Comparison of ENCODE assay signal across 32 cellular contexts in the genomic region with DNA sequence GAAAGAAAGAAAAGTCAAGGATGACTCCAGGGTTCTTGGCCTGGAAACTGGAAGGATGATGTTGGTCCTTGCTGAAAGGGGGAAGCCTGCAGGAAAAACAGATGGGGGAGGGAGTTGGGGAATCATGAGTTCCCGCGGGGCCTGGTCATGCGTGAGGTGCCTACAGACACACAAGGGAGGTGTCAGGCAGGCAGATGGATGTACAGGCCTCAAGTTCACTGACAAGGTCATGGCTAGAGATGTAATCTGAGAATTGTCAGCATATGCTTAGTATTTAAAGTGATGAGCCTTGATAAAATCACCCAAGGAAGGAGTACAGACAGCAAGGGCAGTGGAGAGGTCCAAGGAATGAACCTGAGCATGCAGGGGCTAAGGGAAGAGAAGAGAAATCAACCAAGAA. TPM values are rescaled to one million over a fixed set of nuclear protein-coding genes. Genes with fewer than 3 reads are reported as not detected.
DNase-seq lines count a peak whose midpoint lies in the region; ATAC-seq and TF ChIP-seq lines count a peak whose summit lies in the region.
"Had no signal": no experiment of that assay in that cellular context is flagged by ENCODE, and none has a peak within 500 bp of the region (broad histone marks: within the 10 kb centered on the region; RNA-seq: fewer than 3 reads in every experiment).

No MANE protein-coding gene starts in this region.

- H4K5ac ChIP-seq in mesendoderm (ENCODE audit: low read length), result no peak overlapping the region

- H2AK5ac ChIP-seq in mesendoderm (ENCODE audit: low read length), result peak overlapping the region; percentile 94

- H4K8ac ChIP-seq in mesendoderm (ENCODE audit: low read depth, low read length), result no peak overlapping the region

- H2BK120ac ChIP-seq in mesendoderm (ENCODE audit: low read depth, low read length), result no peak overlapping the region

- H3K79me1 ChIP-seq in mesendoderm (ENCODE audit: low read length), result peaks cover 25% of the 10 kb centered on the region

- H2BK5ac ChIP-seq in mesendoderm (ENCODE audit: low read length), result peak overlapping the region; percentile 96

- H3K4me3 Mint-ChIP-seq in WTC11, result no peak overlapping the region
- H3K4me3 Mint-ChIP-seq: activated CD4-positive, alpha-beta memory T cell treated with anti-CD3 and anti-CD28 coated beads, Interleukin-2, amount 10 ng/mL, durations not matched to agents 7 days and 5 days; activated naive CD8-positive, alpha-beta T cell treated with anti-CD3 and anti-CD28 coated beads for 36 hours; CD4-positive, CD25-positive, alpha-beta regulatory T cell; dendritic cell treated with granulocyte-macrophage colony-stimulating factor and Interleukin-4, amounts not matched to agents 40 ng/mL and 50 ng/mL, for 4 days had no signal

- H3K23ac ChIP-seq in mesendoderm (ENCODE audit: low read length), result peak overlapping the region; percentile 11

- ATAC-seq in WTC11, result no peak
- no peak for ATAC-seq in HG03469 (IDR thresholded peaks at IDR 0.05; ENCODE audit: unreplicated experiment)
- no peak for ATAC-seq in GM19455 (IDR thresholded peaks at IDR 0.05; ENCODE audit: unreplicated experiment)
- ATAC-seq: gastroesophageal sphincter, GM12878, left lobe of liver, Panc1 had no signal

- no peaks in the 10 kb centered on the region for H3K36me3 ChIP-seq in mesendoderm (ENCODE audit: control insufficient read depth, insufficient read depth, low read length)
- H3K36me3 ChIP-seq: ascending aorta, gastroesophageal sphincter, SJSA1 had no signal

- WGBS in mesendoderm (ENCODE audit: extremely low coverage, insufficient coverage, low lambda C conversion rate), result no CpG with 5 or more reads among the region's 3 CpGs

- H3K79me2 ChIP-seq in mesendoderm (ENCODE audit: control insufficient read depth, insufficient read depth, low read length), result peaks cover 65% of the 10 kb centered on the region

- POLR2A ChIA-PET in AG04450 (lab: Yijun Ruan, JAX) (no interaction called here), WTC11 (lab: Charles Lee) (no interaction called here)

- H3K9me3 ChIP-seq in AG04450 (ENCODE audit: control insufficient read depth, insufficient read depth, low read length), result no peaks in the 10 kb centered on the region
- H3K9me3 ChIP-seq: ascending aorta, gastroesophageal sphincter, SJSA1 had no signal

- H3K18ac ChIP-seq in mesendoderm (ENCODE audit: low read length), result peak overlapping the region; percentile 1

- no peak overlapping the region for H3K9ac ChIP-seq in mesendoderm (ENCODE audit: low read length)
- H3K9ac ChIP-seq: GM23248, KMS-11 had no signal

- no peaks in the 10 kb centered on the region for H3K27me3 ChIP-seq in AG04450 (ENCODE audit: control insufficient read depth, insufficient read depth, low read length)
- H3K27me3 ChIP-seq in mesendoderm (ENCODE audit: insufficient read depth, low read length, poor library complexity), result no peaks in the 10 kb centered on the region
- H3K27me3 ChIP-seq: ascending aorta, gastroesophageal sphincter, hepatocyte, SJSA1 had no signal

- H3K4me3 ChIP-seq in AG04450 (ENCODE audit: low read depth, low read length) (no peak overlapping the region), mesendoderm (ENCODE audit: low read length) (no peak overlapping the region)
- H3K4me3 ChIP-seq: ascending aorta, gastroesophageal sphincter, GM12878, GM23248, hepatocyte, SJSA1 had no signal

- no peak overlapping the region for H3K4me2 ChIP-seq in mesendoderm (ENCODE audit: low read length)
- H3K4me2 ChIP-seq: hepatocyte, KMS-11 had no signal

- H3K27ac Mint-ChIP-seq in WTC11, result peak overlapping the region; percentile 95
- H3K27ac Mint-ChIP-seq: activated CD4-positive, alpha-beta memory T cell treated with anti-CD3 and anti-CD28 coated beads, Interleukin-2, amount 10 ng/mL, durations not matched to agents 7 days and 5 days; activated naive CD8-positive, alpha-beta T cell treated with anti-CD3 and anti-CD28 coated beads for 36 hours; activated T-helper 2 cell treated with anti-CD3 and anti-CD28 coated beads, Interferon-gamma antibody, Interleukin-2, Interleukin-4, amounts not matched to agents 10 μg/mL and 5 μg/mL and 100 μg/mL, durations not matched to agents 14 hours and 24 hours and 36 hours; CD4-positive, CD25-positive, alpha-beta regulatory T cell; dendritic cell treated with granulocyte-macrophage colony-stimulating factor and Interleukin-4, amounts not matched to agents 40 ng/mL and 50 ng/mL, for 4 days had no signal

- peaks cover 75% of the 10 kb centered on the region for H3K4me1 Mint-ChIP-seq in WTC11

- peaks cover 36% of the 10 kb centered on the region for H3K4me1 ChIP-seq in mesendoderm (ENCODE audit: control insufficient read depth, low read depth, low read length)

- CTCF ChIA-PET in AG04450 (lab: Charles Lee), result interaction anchor here (0.7 kb wide), 1 partner anchor 167 kb away, joined by 3 read pairs; no protein-coding TSS in a partner anchor
- CTCF ChIA-PET in WTC11 (lab: Charles Lee), result interaction anchor here (0.9 to 4.8 kb wide), 2 partner anchors 11 to 33 kb away, joined by 3 to 82 read pairs; no protein-coding TSS in a partner anchor

- no peaks in the 10 kb centered on the region for H3K27me3 Mint-ChIP-seq in WTC11 (ENCODE audit: low read depth)
- H3K27me3 Mint-ChIP-seq: activated CD4-positive, alpha-beta memory T cell treated with anti-CD3 and anti-CD28 coated beads, Interleukin-2, amount 10 ng/mL, durations not matched to agents 7 days and 5 days; activated naive CD8-positive, alpha-beta T cell treated with anti-CD3 and anti-CD28 coated beads for 36 hours had no signal

- H2BK15ac ChIP-seq in mesendoderm (replicated peaks; ENCODE audit: low read depth), result no peak overlapping the region

- H3K9me3 Mint-ChIP-seq in WTC11, result no peaks in the 10 kb centered on the region
- H3K9me3 Mint-ChIP-seq: activated CD4-positive, alpha-beta memory T cell treated with anti-CD3 and anti-CD28 coated beads, Interleukin-2, amount 10 ng/mL, durations not matched to agents 7 days and 5 days; activated naive CD8-positive, alpha-beta T cell treated with anti-CD3 and anti-CD28 coated beads for 36 hours; activated T-helper 2 cell treated with anti-CD3 and anti-CD28 coated beads, Interferon-gamma antibody, Interleukin-2, Interleukin-4, amounts not matched to agents 10 μg/mL and 5 μg/mL and 100 μg/mL, durations not matched to agents 14 hours and 24 hours and 36 hours; CD4-positive, CD25-positive, alpha-beta regulatory T cell; dendritic cell treated with granulocyte-macrophage colony-stimulating factor and Interleukin-4, amounts not matched to agents 40 ng/mL and 50 ng/mL, for 4 days had no signal

- no peak overlapping the region for H3K4ac ChIP-seq in mesendoderm (ENCODE audit: low read depth, low read length)

- DNase-seq in AG04450 (ENCODE audit: low read depth, low spot score) (no peak), NCI-H524 (lab: John Stamatoyannopoulos, UW) (peak; percentile 13 to 68), WTC11 (ENCODE audit: low spot score) (no peak), mesendoderm (no peak), HK-2 (ENCODE audit: unreplicated experiment) (no peak), DMS114 treated with DMSO at 0.1 percent for 48 hours (lab: John Stamatoyannopoulos, UW; ENCODE audit: unreplicated experiment) (no peak)
- DNase-seq: activated CD4-positive, alpha-beta memory T cell treated with anti-CD3 and anti-CD28 coated beads, Interleukin-2, amount 10 ng/mL, durations not matched to agents 7 days and 5 days; activated CD4-positive, CD25-positive, alpha-beta regulatory T cell treated with anti-CD3 and anti-CD28 coated beads, Interleukin-2, amount 50 U/mL, for 72 hours; activated naive CD8-positive, alpha-beta T cell treated with anti-CD3 and anti-CD28 coated beads for 36 hours; caudate nucleus; CD4-positive, CD25-positive, alpha-beta regulatory T cell; EL; GM23248; mesenchymal stem cell; NCI-H1436; NCI-H2107; nucleus accumbens; retina; small intestine; trophoblast cell had no signal

- TF ChIP-seq CTCF in AG04450 (IDR thresholded peaks at IDR 0.05; ENCODE audit: low read depth, low read length), result no peak
- TF ChIP-seq CTCF in WTC11 (IDR thresholded peaks at IDR 0.05), result no peak

- peak overlapping the region; percentile 75 for H3K56ac ChIP-seq in mesendoderm (ENCODE audit: low read length)

- H3K27ac ChIP-seq in AG04450 (ENCODE audit: low read depth, low read length) (peak overlapping the region; percentile 2), mesendoderm (ENCODE audit: low read depth, low read length) (peak overlapping the region; percentile 80)
- H3K27ac ChIP-seq: ascending aorta, GM23248, hepatocyte, KMS-11, SJSA1 had no signal

- H3K36me3 Mint-ChIP-seq in WTC11, result peaks cover 3% of the 10 kb centered on the region
- H3K36me3 Mint-ChIP-seq: activated naive CD8-positive, alpha-beta T cell treated with anti-CD3 and anti-CD28 coated beads for 36 hours; CD4-positive, CD25-positive, alpha-beta regulatory T cell had no signal

TF ChIP-seq in WTC11, 78 proteins besides CTCF, POLR2A, EP300 and RAD21 (continues in another document):
- TF ChIP-seq, protein P1, sequence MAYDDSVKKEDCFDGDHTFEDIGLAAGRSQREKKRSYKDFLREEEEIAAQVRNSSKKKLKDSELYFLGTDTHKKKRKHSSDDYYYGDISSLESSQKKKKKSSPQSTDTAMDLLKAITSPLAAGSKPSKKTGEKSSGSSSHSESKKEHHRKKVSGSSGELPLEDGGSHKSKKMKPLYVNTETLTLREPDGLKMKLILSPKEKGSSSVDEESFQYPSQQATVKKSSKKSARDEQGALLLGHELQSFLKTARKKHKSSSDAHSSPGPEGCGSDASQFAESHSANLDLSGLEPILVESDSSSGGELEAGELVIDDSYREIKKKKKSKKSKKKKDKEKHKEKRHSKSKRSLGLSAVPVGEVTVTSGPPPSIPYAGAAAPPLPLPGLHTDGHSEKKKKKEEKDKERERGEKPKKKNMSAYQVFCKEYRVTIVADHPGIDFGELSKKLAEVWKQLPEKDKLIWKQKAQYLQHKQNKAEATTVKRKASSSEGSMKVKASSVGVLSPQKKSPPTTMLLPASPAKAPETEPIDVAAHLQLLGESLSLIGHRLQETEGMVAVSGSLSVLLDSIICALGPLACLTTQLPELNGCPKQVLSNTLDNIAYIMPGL (CRISPR knock-in tag; IDR thresholded peaks at IDR 0.05), result no peak
- no peak for TF ChIP-seq FOXJ3 (CRISPR knock-in tag; IDR thresholded peaks at IDR 0.05; ENCODE audit: borderline replicate concordance)

RNA-seq across cellular contexts. Expression of a gene that starts 46.8 kb away (rescaled TPM):
- 16.3 and 21.9 TPM in 2 replicates for polyA plus RNA-seq in AG04450 (2011; rRNA removed)
- 37.3 and 43.2 TPM in 2 replicates for polyA minus RNA-seq in AG04450 (2011; rRNA and poly(A)+ RNA removed)
- 58.1 to 65.5 TPM (median 59.1 TPM) in 3 replicates for total RNA-seq in WTC11 (2021)
- polyA plus RNA-seq in mesendoderm (2013, experiment 1 of 2), result 58.5 TPM
- polyA plus RNA-seq in mesendoderm (2013, experiment 2 of 2), result 57.0 TPM

Comparison
In these comparisons a context has a peak if more than half of its experiments do, and no peak if none do; other contexts are left out.
1. DNase-seq: peak in NCI-H524 (2 of 2); none in AG04450 (single experiment), WTC11 (single experiment), mesendoderm (single experiment), HK-2 (single experiment) and DMS114 treated with DMSO at 0.1 percent for 48 hours (single experiment).